Comparison of ENCODE assay signal across 10 cellular contexts in genomic region chr22:22345781-22346180, GRCh38.
"Had no signal": no experiment of that assay in that cellular context is flagged by ENCODE, and none has a peak within 500 bp of the region (broad histone marks: within the 10 kb centered on the region; RNA-seq: fewer than 3 reads in every experiment).

No MANE protein-coding gene starts in this region.

- H3K36me3 ChIP-seq: HAP-1 had no signal

- H3K4me1 ChIP-seq: HAP-1 had no signal

- H3K27ac ChIP-seq: GM23248, KMS-11 had no signal

- FAIRE-seq: HTR-8/SVneo had no signal

- H3K4me3 ChIP-seq: GM23248, HAP-1 had no signal

- DNase-seq: GM23248, H7, HFFc6, IMR-90, Karpas-422, KBM-7 had no signal

- ATAC-seq: HCT116 had no signal

- H3K9ac ChIP-seq: GM23248, KMS-11 had no signal

- H3K9me3 ChIP-seq: HAP-1 had no signal

- H3K4me2 ChIP-seq: KMS-11 had no signal

- H2AFZ ChIP-seq: GM23248 had no signal
